Comparison of ENCODE assay signal across 18 cellular contexts in genomic region chr5:991472-992267, GRCh38. TPM values are rescaled to one million over a fixed set of nuclear protein-coding genes. Genes with fewer than 3 reads are reported as not detected.
DNase-seq lines count a peak whose midpoint lies in the region; ATAC-seq and TF ChIP-seq lines count a peak whose summit lies in the region.
"Had no signal": no experiment of that assay in that cellular context is flagged by ENCODE, and none has a peak within 500 bp of the region (broad histone marks: within the 10 kb centered on the region; RNA-seq: fewer than 3 reads in every experiment).

No MANE protein-coding gene starts in this region.

- H3K27ac ChIP-seq in KOPT-K1 (ENCODE audit: low read depth, low read length, poor library complexity, severe bottlenecking) (peak overlapping the region; percentile 52), stomach (peak overlapping the region in 3 of 5 donors; percentile 46 to 66 (median 47)), SK-N-SH (ENCODE audit: low read depth in 2 of 2, low read length in 1 of 2) (no peak overlapping the region)
- H3K27ac ChIP-seq: thoracic aorta had no signal

- no peak for TF ChIP-seq RAD21 in SK-N-SH (IDR thresholded peaks at IDR 0.05; ENCODE audit: low read length)

- TF ChIP-seq EP300 in stomach (IDR thresholded peaks at IDR 0.05), result no peak
- no peak for TF ChIP-seq EP300 in SK-N-SH (IDR thresholded peaks at IDR 0.05; ENCODE audit: borderline replicate concordance in 1 of 2, low read depth in 1 of 2, low read length in 1 of 2)

- no peak for TF ChIP-seq POLR2A in stomach (IDR thresholded peaks at IDR 0.05)

- H3K79me2 ChIP-seq in SK-N-SH (ENCODE audit: insufficient read depth), result no peaks in the 10 kb centered on the region

- ATAC-seq in Right ventricle myocardium superior (ENCODE audit: poor library complexity) (no peak), HG02763 (IDR thresholded peaks at IDR 0.05; ENCODE audit: unreplicated experiment) (no peak)
- ATAC-seq: activated CD4-positive, alpha-beta T cell treated with anti-CD3 and anti-CD28 coated beads for 36 hours had no signal

- CTCF ChIA-PET in SK-N-SH (lab: Yijun Ruan, JAX), result interaction anchor here (0.7 to 2.3 kb wide), 5 partner anchors 16 to 176 kb away, joined by 3 to 11 read pairs (median 7); partner anchors contain the start of gene NKD2

- no peak overlapping the region for H3K9ac ChIP-seq in SK-N-SH

- intact Hi-C loops in Right ventricle myocardium superior (cut with DNase I), result loop anchor here (5.0 to 10.0 kb wide), 2 partner anchors 143 to 176 kb away; no protein-coding TSS in a partner anchor
- intact Hi-C loops in stomach (cut with DNase I; ENCODE audit: low total_unique reads), result no loop called here

- TF ChIP-seq CTCF in stomach (IDR thresholded peaks at IDR 0.05), result no peak
- no peak for TF ChIP-seq CTCF in SK-N-SH (IDR thresholded peaks at IDR 0.05)

- H3K9me2 ChIP-seq in SK-N-SH, result no peaks in the 10 kb centered on the region

- 77 to 89% (median 85%) methylated on average over 9 to 12 of the region's 12 CpGs for WGBS in stomach, 5 donors
- WGBS in SK-N-SH (ENCODE audit: low lambda C conversion rate), result 70% methylated on average over 8 of the region's 12 CpGs

- no peak overlapping the region for H3K4me3 ChIP-seq in stomach
- no peak overlapping the region for H3K4me3 ChIP-seq in SK-N-SH (ENCODE audit: low read depth in 2 of 2, low read length in 1 of 2)
- H3K4me3 ChIP-seq: thoracic aorta had no signal

- POLR2A ChIA-PET in SK-N-SH (lab: Yijun Ruan, JAX), result no interaction called here

- no peak overlapping the region for H2AFZ ChIP-seq in SK-N-SH (ENCODE audit: low read depth)

- peaks cover 35% of the 10 kb centered on the region for H3K36me3 ChIP-seq in KOPT-K1 (ENCODE audit: insufficient read depth, low read length)
- H3K36me3 ChIP-seq in stomach, result no peaks in the 10 kb centered on the region
- H3K36me3 ChIP-seq in SK-N-SH (replicated peaks in 1 of 2; ENCODE audit: control insufficient read depth in 1 of 2, insufficient read depth in 2 of 2, low read length in 1 of 2), result no peaks in the 10 kb centered on the region
- H3K36me3 ChIP-seq: thoracic aorta had no signal

- H3K9me3 ChIP-seq in KOPT-K1 (ENCODE audit: insufficient read depth, low read length, poor library complexity, severe bottlenecking) (peaks cover 22% of the 10 kb centered on the region), stomach (no peaks in the 10 kb centered on the region), SK-N-SH (no peaks in the 10 kb centered on the region; the same call in 1 of the 2 replicates)
- H3K9me3 ChIP-seq: thoracic aorta had no signal

- no peaks in the 10 kb centered on the region for H3F3A ChIP-seq in SK-N-SH (replicated peaks; ENCODE audit: insufficient read depth)

- H3K27me3 ChIP-seq in stomach, result peaks cover 0 to 28% (median 0%) of the 10 kb centered on the region in 3 donors
- H3K27me3 ChIP-seq in SK-N-SH (ENCODE audit: insufficient read depth), result no peaks in the 10 kb centered on the region

- H3K4me1 ChIP-seq in stomach, result peaks cover 0 to 22% (median 17%) of the 10 kb centered on the region in 4 donors
- no peaks in the 10 kb centered on the region for H3K4me1 ChIP-seq in SK-N-SH (ENCODE audit: control insufficient read depth in 1 of 2, insufficient read depth in 2 of 2, low read depth in 1 of 2, low read length in 1 of 2)

- DNase-seq in Right ventricle myocardium superior (peak; percentile 41), mesenteric fat pad (ENCODE audit: low spot score) (peak; percentile 80), stomach (peak; percentile 23), SK-N-SH (no peak), NCI-H1048 (lab: John Stamatoyannopoulos, UW) (no peak)
- no peak for DNase-seq in activated CD4-positive, alpha-beta T cell treated with anti-CD3 and anti-CD28 coated beads, Interleukin-2, amount 50 U/mL, for 4 hours
- DNase-seq: activated CD4-positive, alpha-beta T cell treated with anti-CD3 and anti-CD28 coated beads for 36 hours; amniotic stem cell; caudate nucleus; Kasumi-1; NCI-H1105; NCI-H2081 treated with DMSO at 0.1 percent for 48 hours; NCI-H510A treated with DMSO at 0.1 percent for 48 hours; SW 1271 had no signal

- H4K20me1 ChIP-seq in SK-N-SH (ENCODE audit: insufficient read depth), result no peaks in the 10 kb centered on the region

- no peak overlapping the region for H3K4me2 ChIP-seq in SK-N-SH

TF ChIP-seq in SK-N-SH, 30 proteins besides CTCF, POLR2A, EP300 and RAD21:
- TF ChIP-seq EZH2phosphoT487 (IDR thresholded peaks at IDR 0.05; ENCODE audit: borderline replicate concordance, low read depth), result no peak
- no peak for TF ChIP-seq RFX5 (IDR thresholded peaks at IDR 0.05; ENCODE audit: low read length)
- TF ChIP-seq TCF12 (IDR thresholded peaks at IDR 0.05), result no peak
- TF ChIP-seq GATA2 (CRISPR knock-in tag; IDR thresholded peaks at IDR 0.05), result no peak
- TF ChIP-seq POLR2AphosphoS5 (IDR thresholded peaks at IDR 0.05; ENCODE audit: low read depth, low read length), result no peak
- no peak for TF ChIP-seq SIN3A (IDR thresholded peaks at IDR 0.05; ENCODE audit: borderline replicate concordance, low read depth, low read length)
- TF ChIP-seq YY1 (IDR thresholded peaks at IDR 0.05; ENCODE audit: low read depth), result no peak
- TF ChIP-seq RCOR1 (IDR thresholded peaks at IDR 0.05; ENCODE audit: low read length), result no peak
- no peak for TF ChIP-seq MEF2A (IDR thresholded peaks at IDR 0.05; ENCODE audit: borderline replicate concordance, low read depth)
- TF ChIP-seq REST (IDR thresholded peaks at IDR 0.05; ENCODE audit: low read depth, low read length), result no peak
- TF ChIP-seq FOXM1 (IDR thresholded peaks at IDR 0.05; ENCODE audit: low read depth), result no peak
- TF ChIP-seq MAX (IDR thresholded peaks at IDR 0.05; ENCODE audit: low read depth), result no peak
- TF ChIP-seq NFIC (IDR thresholded peaks at IDR 0.05; ENCODE audit: borderline replicate concordance), result no peak
- TF ChIP-seq PBX3 (IDR thresholded peaks at IDR 0.05), result no peak
- no peak for TF ChIP-seq TAF1 (IDR thresholded peaks at IDR 0.05; ENCODE audit: borderline replicate concordance, low read depth, low read length)

RNA-seq across cellular contexts. Expression of gene NKD2, which starts 16.9 kb away (rescaled TPM):
- total RNA-seq in Right ventricle myocardium superior (2.8 TPM), mesenteric fat pad (17.1 TPM), stomach (10 to 100 TPM in 1 of 5 donors, 1 to 10 TPM in 2, not detected in 2; 1.8 to 13.6 (median 4.4) TPM)
- polyA plus RNA-seq in stomach (10 to 100 TPM in 2 of 3 donors, 1 to 10 TPM in 1; 5.3 to 12.8 (median 10.5) TPM), SK-N-SH (2012; rRNA removed) (not detected in 2 replicates)
- not detected in 2 replicates for polyA plus RNA-seq in SK-N-SH (2012; cell fraction: cytosol; rRNA removed)
- polyA plus RNA-seq in SK-N-SH (2012; cell fraction: nucleus; rRNA removed), result 0.06 TPM in 1 of 2 replicates, not detected in the other
- total RNA-seq: HT1080 had no signal

Comparison
In these comparisons a context has a peak if more than half of its experiments do, and no peak if none do; other contexts are left out.
1. H3K27ac ChIP-seq: peak in KOPT-K1 (single experiment) and stomach (3 of 5); none in SK-N-SH (0 of 2).
2. DNase-seq: peak in Right ventricle myocardium superior (single experiment), mesenteric fat pad (single experiment) and stomach (single experiment); none in SK-N-SH (single experiment), activated CD4-positive, alpha-beta T cell treated with anti-CD3 and anti-CD28 coated beads, Interleukin-2, amount 50 U/mL, for 4 hours (0 of 2) and NCI-H1048 (single experiment).